1 cellular context compared by ENCODE assay signal in the genomic region with DNA sequence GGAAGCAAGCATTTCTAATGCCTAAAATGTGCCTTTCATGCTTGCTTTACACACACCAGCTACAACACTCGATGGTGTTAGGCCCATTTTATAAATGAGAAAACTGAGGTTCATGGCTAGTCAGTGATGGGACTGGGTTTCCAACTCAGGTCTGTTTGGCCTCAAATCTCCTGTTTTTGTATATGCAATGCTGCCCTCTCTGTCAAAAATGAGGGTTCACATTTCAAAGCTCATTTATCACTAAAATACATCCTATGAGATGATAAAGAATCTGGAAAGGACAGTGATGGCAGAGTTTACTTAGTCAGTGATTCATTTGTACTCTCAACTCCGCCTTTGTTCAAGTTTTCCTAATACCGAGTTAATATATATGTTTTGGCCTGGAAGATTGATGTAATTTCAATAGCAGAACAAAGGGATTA.
TF ChIP-seq lines count a peak whose summit lies in the region.

No MANE protein-coding gene starts in this region.

TF ChIP-seq in SK-N-SH, 30 proteins besides CTCF, POLR2A, EP300 and RAD21 (continued from another document):
- TF ChIP-seq MEF2A (IDR thresholded peaks at IDR 0.05; ENCODE audit: borderline replicate concordance, low read depth), result no peak
- no peak for TF ChIP-seq FOXJ3 (CRISPR knock-in tag; IDR thresholded peaks at IDR 0.05)
- TF ChIP-seq, protein P1, sequence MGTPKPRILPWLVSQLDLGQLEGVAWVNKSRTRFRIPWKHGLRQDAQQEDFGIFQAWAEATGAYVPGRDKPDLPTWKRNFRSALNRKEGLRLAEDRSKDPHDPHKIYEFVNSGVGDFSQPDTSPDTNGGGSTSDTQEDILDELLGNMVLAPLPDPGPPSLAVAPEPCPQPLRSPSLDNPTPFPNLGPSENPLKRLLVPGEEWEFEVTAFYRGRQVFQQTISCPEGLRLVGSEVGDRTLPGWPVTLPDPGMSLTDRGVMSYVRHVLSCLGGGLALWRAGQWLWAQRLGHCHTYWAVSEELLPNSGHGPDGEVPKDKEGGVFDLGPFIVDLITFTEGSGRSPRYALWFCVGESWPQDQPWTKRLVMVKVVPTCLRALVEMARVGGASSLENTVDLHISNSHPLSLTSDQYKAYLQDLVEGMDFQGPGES (IDR thresholded peaks at IDR 0.05; ENCODE audit: low read depth, low read length), result no peak
- no peak for TF ChIP-seq REST (IDR thresholded peaks at IDR 0.05; ENCODE audit: low read depth, low read length)
- no peak for TF ChIP-seq USF2 (IDR thresholded peaks at IDR 0.05; ENCODE audit: borderline replicate concordance, low read depth, low read length)
- no peak for TF ChIP-seq GATA2 (CRISPR knock-in tag; IDR thresholded peaks at IDR 0.05)
- TF ChIP-seq FOXM1 (IDR thresholded peaks at IDR 0.05; ENCODE audit: low read depth), result no peak
- TF ChIP-seq RXRA (IDR thresholded peaks at IDR 0.05; ENCODE audit: borderline replicate concordance, low read depth), result no peak
- TF ChIP-seq ZBTB33 (IDR thresholded peaks at IDR 0.05; ENCODE audit: borderline replicate concordance, low read depth), result no peak
- TF ChIP-seq ELF1 (IDR thresholded peaks at IDR 0.05), result no peak
- TF ChIP-seq CHD2 (IDR thresholded peaks at IDR 0.05; ENCODE audit: low read length, partially characterized antibody), result no peak
- no peak for TF ChIP-seq MAX (IDR thresholded peaks at IDR 0.05; ENCODE audit: low read depth)
